Comparison of ENCODE assay signal across 18 cellular contexts in the genomic region with DNA sequence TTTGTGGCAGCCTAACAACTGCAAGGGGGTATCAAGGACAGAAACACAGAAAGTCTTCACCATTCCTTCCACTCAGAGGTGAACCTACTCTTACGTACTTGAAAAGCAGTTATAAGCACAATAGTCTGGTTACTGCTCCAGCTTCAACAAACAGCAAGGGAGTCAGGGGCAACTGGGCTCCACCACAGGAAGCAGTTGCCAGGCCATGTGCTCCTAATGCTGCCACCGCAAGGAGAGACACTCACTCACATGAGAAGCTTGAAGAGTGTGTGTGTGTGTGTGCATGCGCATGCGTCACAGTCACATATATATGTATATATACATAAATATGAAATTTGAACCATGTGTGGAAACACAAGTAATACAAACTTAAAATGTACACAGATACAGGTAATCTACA.
DNase-seq lines count a peak whose midpoint lies in the region; ATAC-seq, FAIRE-seq and TF ChIP-seq lines count a peak whose summit lies in the region.
"Had no signal": no experiment of that assay in that cellular context is flagged by ENCODE, and none has a peak within 500 bp of the region (broad histone marks: within the 10 kb centered on the region; RNA-seq: fewer than 3 reads in every experiment).

No MANE protein-coding gene starts in this region.

- H2AFZ ChIP-seq in H1 (ENCODE audit: low read length), result no peak overlapping the region
- H2AFZ ChIP-seq: GM23338 had no signal

- FAIRE-seq in H1 (lab: Jason Lieb, UNC), result no peak
- FAIRE-seq: GM12878, GM19239 had no signal

- 97% methylated on average over 4 of the region's 4 CpGs; no CpG with 5 or more reads in 1 of the 2 experiments for WGBS in H1 (ENCODE audit: extremely low coverage in 1 of 2, insufficient coverage in 1 of 2, insufficient read length in 1 of 2, insufficient replicate concordance in 2 of 2, low coverage in 1 of 2, low lambda C conversion rate in 2 of 2, missing lambda C conversion rate in 1 of 2), 2 experiments

- H2BK120ac ChIP-seq in H1 (replicated peaks; ENCODE audit: low read depth, low read length), result no peak overlapping the region

- H3K27me3 Mint-ChIP-seq in neural crest cell (ENCODE audit: low read depth), result no peaks in the 10 kb centered on the region
- H3K27me3 Mint-ChIP-seq in stimulated activated memory B cell treated with anti-CD40 and anti-IgM and Interleukin-4, amounts not matched to agents 10 μg/mL and 1 μg/mL and 100 μg/mL, for 72 hours, result peaks cover 53% of the 10 kb centered on the region

- H3K56ac ChIP-seq in H1 (replicated peaks; ENCODE audit: insufficient read length, low read depth, low read length), result no peak overlapping the region

- H4K91ac ChIP-seq in H1 (replicated peaks; ENCODE audit: insufficient read length, low read length), result no peak overlapping the region

- no peak overlapping the region for H3K4me3 ChIP-seq in BLaER1 treated with 17β-estradiol and CSF1 and Interleukin-3, amounts not matched to agents 10 nM and 100 nM
- no peak overlapping the region for H3K4me3 ChIP-seq in H1 (ENCODE audit: extremely low read depth in 1 of 4, insufficient read depth in 2 of 4, low read depth in 3 of 4, low read length in 4 of 4)
- H3K4me3 ChIP-seq in BE2C (ENCODE audit: low read depth, low read length), result no peak overlapping the region
- H3K4me3 ChIP-seq: GM12878, GM23338 had no signal

- H3K4me1 Mint-ChIP-seq in neural crest cell, result peaks cover 56% of the 10 kb centered on the region
- no peaks in the 10 kb centered on the region for H3K4me1 Mint-ChIP-seq in stimulated activated memory B cell treated with anti-CD40 and anti-IgM and Interleukin-4, amounts not matched to agents 10 μg/mL and 1 μg/mL and 100 μg/mL, for 72 hours
- H3K4me1 Mint-ChIP-seq: B cell had no signal

- CTCF ChIA-PET in H1 (lab: Charles Lee; ENCODE audit: partially characterized antibody), result interaction anchor here (0.8 to 1.1 kb wide), 4 partner anchors 19 to 443 kb away, joined by 3 read pairs; no protein-coding TSS in a partner anchor

- H3K79me1 ChIP-seq in H1 (ENCODE audit: low read depth, low read length), result peaks cover 24% of the 10 kb centered on the region

- H3K4ac ChIP-seq in H1 (replicated peaks; ENCODE audit: insufficient read length, low read depth, low read length), result no peak overlapping the region

- no peak overlapping the region for H4K5ac ChIP-seq in H1 (ENCODE audit: insufficient read length, low read depth, low read length)

- peaks cover 8% of the 10 kb centered on the region; the same call in 1 of the 2 replicates for H3K23me2 ChIP-seq in H1 (ENCODE audit: low read depth, low read length)

- H2BK15ac ChIP-seq in H1 (ENCODE audit: low read length), result no peak overlapping the region

- peaks cover 10 to 43% (median 20%) of the 10 kb centered on the region in 11 experiments; a peak in 17 of 22 replicates for H3K36me3 ChIP-seq in BLaER1 treated with 17β-estradiol and CSF1 and Interleukin-3, amounts not matched to agents 10 nM and 100 nM
- H3K36me3 ChIP-seq in H1 (ENCODE audit: control insufficient read depth in 2 of 4, insufficient read depth in 4 of 4, low read length in 3 of 4) (no peaks in the 10 kb centered on the region), BE2C (no peaks in the 10 kb centered on the region)

- peaks cover 0 to 26% (median 7%) of the 10 kb centered on the region in 11 experiments; a peak in 10 of 22 replicates for H3K9me3 ChIP-seq in BLaER1 treated with 17β-estradiol and CSF1 and Interleukin-3, amounts not matched to agents 10 nM and 100 nM (replicated peaks in 1 of 11)
- H3K9me3 ChIP-seq in H1 (ENCODE audit: insufficient read depth in 2 of 2, low read depth in 1 of 2, low read length in 1 of 2) (no peaks in the 10 kb centered on the region), BE2C (no peaks in the 10 kb centered on the region; the same call in 1 of the 2 replicates)

- peak overlapping the region in 9 of 11 experiments; percentile 1 to 52 (median 27); a peak in 12 of 22 replicates for H3K4me2 ChIP-seq in BLaER1 treated with 17β-estradiol and CSF1 and Interleukin-3, amounts not matched to agents 10 nM and 100 nM
- H3K4me2 ChIP-seq in H1 (ENCODE audit: insufficient read depth in 1 of 2, low read depth in 2 of 2, low read length in 2 of 2), result no peak overlapping the region
- H3K4me2 ChIP-seq: GM23338 had no signal

- no peak for TF ChIP-seq EP300 in H1 (IDR thresholded peaks at IDR 0.05; ENCODE audit: borderline replicate concordance in 1 of 2, low read depth in 2 of 2, low read length in 2 of 2)

- no peak overlapping the region for H3K9ac ChIP-seq in BLaER1 treated with 17β-estradiol and CSF1 and Interleukin-3, amounts not matched to agents 10 nM and 100 nM
- H3K9ac ChIP-seq in H1 (replicated peaks in 1 of 4; ENCODE audit: extremely low read depth in 1 of 4, low read depth in 3 of 4, low read length in 3 of 4), result no peak overlapping the region

- H4K20me1 ChIP-seq in BLaER1 treated with 17β-estradiol and CSF1 and Interleukin-3, amounts not matched to agents 10 nM and 100 nM, result peaks cover 9 to 98% (median 28%) of the 10 kb centered on the region in 11 experiments; a peak in 19 of 22 replicates
- H4K20me1 ChIP-seq in H1 (replicated peaks in 1 of 2; ENCODE audit: control insufficient read depth in 1 of 2, insufficient read depth in 2 of 2, low read length in 2 of 2), result peaks cover 1 to 7% of the 10 kb centered on the region in 2 experiments

- H3K79me2 ChIP-seq in H1 (ENCODE audit: control insufficient read depth in 1 of 2, insufficient read depth in 2 of 2, low read length in 2 of 2), result peaks cover 0 to 94% of the 10 kb centered on the region in 2 experiments; a peak in 3 of 4 replicates

- DNase-seq in NCI-H510A treated with DMSO at 0.1 percent for 48 hours (lab: John Stamatoyannopoulos, UW) (peak; percentile 69), H1 (ENCODE audit: low read depth in 1 of 2, low spot score in 2 of 2) (no peak), neural crest cell (ENCODE audit: low read depth, low spot score) (no peak), BE2C (no peak), activated gamma-delta T cell (lab: John Stamatoyannopoulos, UW) (no peak)
- DNase-seq: CD4-positive, alpha-beta memory T cell; DMS53; DND-41; EL; H7; KG1 had no signal

- peak overlapping the region; percentile 36 for H3K27ac Mint-ChIP-seq in neural crest cell (ENCODE audit: unreplicated experiment)
- H3K27ac Mint-ChIP-seq in stimulated activated memory B cell treated with anti-CD40 and anti-IgM and Interleukin-4, amounts not matched to agents 10 μg/mL and 1 μg/mL and 100 μg/mL, for 72 hours, result no peak overlapping the region
- H3K27ac Mint-ChIP-seq: B cell; CD4-positive, alpha-beta memory T cell had no signal

- TF ChIP-seq POLR2A in H1 (IDR thresholded peaks at IDR 0.05; ENCODE audit: control extremely low read depth in 1 of 2, low read depth in 2 of 2, low read length in 2 of 2), result no peak

- peak overlapping the region in 2 of 11 experiments; percentile 5 to 17; a peak in 1 of 22 replicates for H3K27ac ChIP-seq in BLaER1 treated with 17β-estradiol and CSF1 and Interleukin-3, amounts not matched to agents 10 nM and 100 nM
- H3K27ac ChIP-seq in H1 (ENCODE audit: low read depth, low read length), result no peak overlapping the region

- peaks cover 3% of the 10 kb centered on the region for H3K36me3 Mint-ChIP-seq in neural crest cell (ENCODE audit: low read depth)
- no peaks in the 10 kb centered on the region for H3K36me3 Mint-ChIP-seq in stimulated activated memory B cell treated with anti-CD40 and anti-IgM and Interleukin-4, amounts not matched to agents 10 μg/mL and 1 μg/mL and 100 μg/mL, for 72 hours
- H3K36me3 Mint-ChIP-seq: CD14-positive monocyte; CD4-positive, alpha-beta memory T cell had no signal

- no peak overlapping the region for H2AK5ac ChIP-seq in H1 (ENCODE audit: low read depth, low read length)

- H2BK12ac ChIP-seq in H1 (ENCODE audit: low read depth, low read length), result no peak overlapping the region

- H3K4me3 Mint-ChIP-seq in neural crest cell, result no peak overlapping the region
- H3K4me3 Mint-ChIP-seq in stimulated activated memory B cell treated with anti-CD40 and anti-IgM and Interleukin-4, amounts not matched to agents 10 μg/mL and 1 μg/mL and 100 μg/mL, for 72 hours, result no peak overlapping the region
- H3K4me3 Mint-ChIP-seq: B cell; CD14-positive monocyte; CD4-positive, alpha-beta memory T cell; GM23338 had no signal

- no peak overlapping the region for H2BK20ac ChIP-seq in H1 (ENCODE audit: low read length)

- no peak for TF ChIP-seq CTCF in H1 (IDR thresholded peaks at IDR 0.05; ENCODE audit: control extremely low read depth in 1 of 3, insufficient read depth in 1 of 3, low read depth in 1 of 3, low read length in 3 of 3)
- TF ChIP-seq CTCF in neural crest cell (conservative IDR thresholded peaks at IDR 0.05), result no peak
- TF ChIP-seq CTCF in BE2C (IDR thresholded peaks at IDR 0.05; ENCODE audit: low read depth, low read length), result no peak

- H4K8ac ChIP-seq in H1 (ENCODE audit: extremely low read depth, insufficient read depth, low read length), result no peak overlapping the region

- H3K18ac ChIP-seq in H1 (ENCODE audit: extremely low read depth, low read length), result no peak overlapping the region

- no peaks in the 10 kb centered on the region for H3K27me3 ChIP-seq in BLaER1 treated with 17β-estradiol and CSF1 and Interleukin-3, amounts not matched to agents 10 nM and 100 nM
- H3K27me3 ChIP-seq in H1 (replicated peaks in 1 of 4; ENCODE audit: control insufficient read depth in 3 of 4, extremely low read depth in 1 of 4, insufficient read depth in 3 of 4, low read length in 3 of 4) (no peaks in the 10 kb centered on the region), BE2C (peaks cover 44% of the 10 kb centered on the region)

- H3K14ac ChIP-seq in H1 (ENCODE audit: insufficient read length), result no peak overlapping the region

- peaks cover 36 to 95% (median 81%) of the 10 kb centered on the region in 10 experiments for H3K4me1 ChIP-seq in BLaER1 treated with 17β-estradiol and CSF1 and Interleukin-3, amounts not matched to agents 10 nM and 100 nM
- H3K4me1 ChIP-seq in H1 (replicated peaks in 1 of 4; ENCODE audit: control insufficient read depth in 3 of 4, insufficient read depth in 4 of 4, low read length in 3 of 4) (peaks cover 0 to 6% (median 2%) of the 10 kb centered on the region in 4 experiments; a peak in 4 of 7 replicates), BE2C (no peaks in the 10 kb centered on the region)

- TF ChIP-seq RAD21 in H1 (IDR thresholded peaks at IDR 0.05 in 1 of 2, conservative IDR thresholded peaks at IDR 0.05 in 1 of 2; ENCODE audit: low read depth in 2 of 2, low read length in 2 of 2), result no peak

- POLR2A ChIA-PET in H1 (lab: Charles Lee; ENCODE audit: partially characterized antibody), result interaction anchor here (1.3 kb wide), 1 partner anchor 41 kb away, joined by 3 read pairs; no protein-coding TSS in a partner anchor

- H3K23ac ChIP-seq in H1 (ENCODE audit: insufficient read length), result no peak overlapping the region

- H2BK5ac ChIP-seq in H1 (ENCODE audit: low read depth, low read length), result no peak overlapping the region

- H3K9me3 Mint-ChIP-seq in neural crest cell, result peaks cover 4% of the 10 kb centered on the region
- peaks cover 10% of the 10 kb centered on the region for H3K9me3 Mint-ChIP-seq in stimulated activated memory B cell treated with anti-CD40 and anti-IgM and Interleukin-4, amounts not matched to agents 10 μg/mL and 1 μg/mL and 100 μg/mL, for 72 hours
- H3K9me3 Mint-ChIP-seq: GM23338 had no signal

- ATAC-seq in stimulated activated memory B cell treated with anti-CD40 and anti-IgM and Interleukin-4, amounts not matched to agents 10 μg/mL and 1 μg/mL and 100 μg/mL, for 72 hours, result no peak
- ATAC-seq: GM12878, GM23338 had no signal

TF ChIP-seq in H1, 55 proteins besides CTCF, POLR2A, EP300 and RAD21 (continues in another document):
- TF ChIP-seq HDAC6 (IDR thresholded peaks at IDR 0.05; ENCODE audit: low read depth, low read length), result no peak

Comparison
In these comparisons a context has a peak if more than half of its experiments do, and no peak if none do; other contexts are left out.
1. H3K4me2 ChIP-seq: peak in BLaER1 treated with 17β-estradiol and CSF1 and Interleukin-3, amounts not matched to agents 10 nM and 100 nM (9 of 11); none in H1 (0 of 2).